In the genomic region with DNA sequence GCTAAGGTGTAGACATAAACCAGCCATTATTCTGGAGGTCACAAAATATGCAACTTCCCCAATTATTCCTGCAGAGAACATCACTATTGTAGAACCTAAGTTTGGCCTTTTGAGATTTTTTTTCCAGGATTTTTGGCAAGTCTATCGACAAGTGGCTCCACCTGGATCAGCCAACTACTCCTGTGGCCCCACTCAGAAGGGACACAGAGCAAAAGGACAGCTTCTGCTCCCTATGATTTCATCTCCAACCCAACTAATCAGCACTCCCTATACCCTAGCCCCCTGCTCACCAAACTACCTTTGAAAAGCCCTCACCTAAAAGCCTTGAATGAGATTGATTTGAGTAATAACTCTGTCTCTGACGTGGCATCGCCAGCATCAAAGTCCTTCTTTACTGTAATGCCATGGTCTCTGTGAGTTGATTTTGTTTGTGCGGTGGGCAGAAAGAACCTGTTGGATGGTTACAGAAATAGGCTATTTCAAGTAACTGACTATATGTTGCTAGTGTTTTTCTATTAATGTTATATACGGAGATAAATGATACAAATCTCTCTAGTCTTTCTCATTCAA, we compare ENCODE assay signal across 24 cellular contexts. TPM values are rescaled to one million over a fixed set of nuclear protein-coding genes. Genes with fewer than 3 reads are reported as not detected.
DNase-seq lines count a peak whose midpoint lies in the region; ATAC-seq, FAIRE-seq and TF ChIP-seq lines count a peak whose summit lies in the region.
"Had no signal": no experiment of that assay in that cellular context is flagged by ENCODE, and none has a peak within 500 bp of the region (broad histone marks: within the 10 kb centered on the region; RNA-seq: fewer than 3 reads in every experiment).

No MANE protein-coding gene starts in this region.

- TF ChIP-seq CTCF in keratinocyte (optimal IDR thresholded peaks at IDR 0.05 in 1 of 3, IDR thresholded peaks at IDR 0.05 in 1 of 3, conservative IDR thresholded peaks at IDR 0.05 in 1 of 3; ENCODE audit: extremely low read depth in 1 of 3, insufficient read depth in 2 of 3, low read length in 3 of 3) (no peak), transverse colon (IDR thresholded peaks at IDR 0.05) (no peak), spleen (IDR thresholded peaks at IDR 0.05 in 8 of 11, conservative IDR thresholded peaks at IDR 0.05 in 3 of 11) (no peak)

- no peak overlapping the region for H3K4me3 ChIP-seq in keratinocyte (ENCODE audit: control insufficient read depth in 2 of 3, extremely low read depth in 1 of 3, insufficient read depth in 2 of 3, low read depth in 1 of 3, low read length in 3 of 3)
- H3K4me3 ChIP-seq in mucosa of rectum (ENCODE audit: low read length in 2 of 2) = no peak overlapping the region
- H3K4me3 ChIP-seq in transverse colon = no peak overlapping the region
- no peak overlapping the region for H3K4me3 ChIP-seq in spleen
- H3K4me3 ChIP-seq: HAP-1, Peyer's patch, SK-N-MC had no signal

- in situ Hi-C loops in transverse colon (cut with MboI; ENCODE audit: low pct_ligation_motif_present in 1 of 4, low pct_unique_long_range_greater_than_20kb in 1 of 4, low sequenced_read_pairs in 3 of 4) = loop anchor here in 3 of 4 donors (25.0 kb wide), 1 partner anchor 556 kb away; a partner anchor contains a TSS

- no peaks in the 10 kb centered on the region for H4K20me1 ChIP-seq in keratinocyte (ENCODE audit: control insufficient read depth, extremely low read depth, insufficient read depth, low read length)

- dilution Hi-C loops in keratinocyte (cut with MboI; ENCODE audit: extremely low pct_ligation_motif_present, low sequenced_read_pairs) = no loop called here

- no peaks in the 10 kb centered on the region for H3K9me1 ChIP-seq in keratinocyte (ENCODE audit: control insufficient read depth, extremely low read depth, insufficient read depth, low read length)

- no peak overlapping the region for H3K27ac ChIP-seq in keratinocyte (ENCODE audit: control insufficient read depth, insufficient read depth, low read length)
- H3K27ac ChIP-seq in mucosa of rectum (ENCODE audit: low read depth in 2 of 2, low read length in 2 of 2) = peak overlapping the region; percentile 35 to 45
- H3K27ac ChIP-seq in transverse colon = peak overlapping the region; percentile 36 to 71 (median 56)
- H3K27ac ChIP-seq in spleen = no peak overlapping the region
- H3K27ac ChIP-seq: SK-N-MC had no signal

- H3K9me3 ChIP-seq in keratinocyte (ENCODE audit: control insufficient read depth, low read depth, low read length) = peaks cover 13% of the 10 kb centered on the region
- H3K9me3 ChIP-seq in mucosa of rectum (ENCODE audit: control insufficient read depth in 2 of 2, low read length in 2 of 2) = peaks cover 14 to 16% of the 10 kb centered on the region in 2 donors
- H3K9me3 ChIP-seq in transverse colon = peaks cover 26 to 31% of the 10 kb centered on the region in 2 donors
- H3K9me3 ChIP-seq in spleen = peaks cover 16 to 63% (median 45%) of the 10 kb centered on the region in 8 donors
- H3K9me3 ChIP-seq: BE2C had no signal

- DNase-seq in OCI-M1 (lab: John Stamatoyannopoulos, UW) (peak; percentile 37), keratinocyte (ENCODE audit: low read depth, low spot score) (no peak), transverse colon (no peak), spleen (no peak), occipital lobe (lab: John Stamatoyannopoulos, UW) (no peak), DMS53 treated with DMSO at 0.1 percent for 48 hours (lab: John Stamatoyannopoulos, UW; ENCODE audit: unreplicated experiment) (no peak)
- DNase-seq: BE2C; Calu3; CD8-positive, alpha-beta memory T cell; GOT3; HFFc6; NCI-H1092; NCI-H1436; NCI-H187; NCI-H2081 treated with DMSO at 0.1 percent for 48 hours; NCI-H2171; NCI-H510A; NCI-H69; SIG-M5 had no signal

- H3K27me3 ChIP-seq in keratinocyte (ENCODE audit: control insufficient read depth, extremely low read depth, insufficient read depth, low read length) (no peaks in the 10 kb centered on the region), mucosa of rectum (ENCODE audit: control insufficient read depth in 2 of 2, insufficient read depth in 2 of 2, low read length in 2 of 2) (no peaks in the 10 kb centered on the region), transverse colon (no peaks in the 10 kb centered on the region), spleen (replicated peaks in 1 of 7) (no peaks in the 10 kb centered on the region)
- H3K27me3 ChIP-seq: BE2C, Peyer's patch had no signal

- H3K4me1 ChIP-seq in keratinocyte (ENCODE audit: control insufficient read depth, extremely low read depth, insufficient read depth, low read length) (no peaks in the 10 kb centered on the region), mucosa of rectum (ENCODE audit: control insufficient read depth in 2 of 2, insufficient read depth in 2 of 2, low read length in 2 of 2) (peaks cover 4 to 16% of the 10 kb centered on the region in 2 donors), transverse colon (peaks cover 0 to 29% (median 11%) of the 10 kb centered on the region in 4 donors), spleen (no peaks in the 10 kb centered on the region)
- H3K4me1 ChIP-seq: BE2C, HAP-1 had no signal

- 80 to 81% methylated on average over 5 of the region's 5 CpGs for WGBS in transverse colon (ENCODE audit: low coverage in 1 of 2), 2 donors
- WGBS in spleen, 5 donors = 94 to 99% (median 97%) methylated on average over 5 of the region's 5 CpGs

- TF ChIP-seq EP300 in transverse colon (IDR thresholded peaks at IDR 0.05; ENCODE audit: low read depth) = no peak

- peak; percentile 20 for FAIRE-seq in keratinocyte (lab: Jason Lieb, UNC)

- no peak overlapping the region for H2AFZ ChIP-seq in keratinocyte (ENCODE audit: control insufficient read depth, low read length)

- intact Hi-C loops in transverse colon (cut with DNase I; ENCODE audit: low total_unique reads) = no loop called here
- intact Hi-C loops in spleen (cut with DNase I; ENCODE audit: low total_unique reads) = no loop called here

- H3K36me3 ChIP-seq in keratinocyte (ENCODE audit: control insufficient read depth in 2 of 2, extremely low read depth in 1 of 2, insufficient read depth in 2 of 2, low read length in 2 of 2) (peaks cover 0 to 5% of the 10 kb centered on the region in 2 experiments), mucosa of rectum (ENCODE audit: control insufficient read depth in 2 of 2, insufficient read depth in 2 of 2, low read length in 2 of 2) (peaks cover 3 to 11% of the 10 kb centered on the region in 2 donors), transverse colon (peaks cover 0 to 24% (median 6%) of the 10 kb centered on the region in 4 donors), spleen (peaks cover 0 to 61% (median 17%) of the 10 kb centered on the region in 6 donors)
- H3K36me3 ChIP-seq: BE2C, HAP-1 had no signal

- no peaks in the 10 kb centered on the region for H3K79me2 ChIP-seq in keratinocyte (ENCODE audit: control insufficient read depth, insufficient read depth, low read length)

- TF ChIP-seq POLR2A in transverse colon (IDR thresholded peaks at IDR 0.05) (no peak), spleen (IDR thresholded peaks at IDR 0.05) (no peak)

- H3K9ac ChIP-seq in keratinocyte (ENCODE audit: control insufficient read depth, extremely low read depth, insufficient read depth, low read length) (no peak overlapping the region), mucosa of rectum (ENCODE audit: low read depth in 1 of 2, low read length in 2 of 2) (peak overlapping the region in 1 of 2 donors; percentile 15)

- ATAC-seq in GM21717 (IDR thresholded peaks at IDR 0.05; ENCODE audit: unreplicated experiment) = no peak

- no peak overlapping the region for H3K4me2 ChIP-seq in keratinocyte (ENCODE audit: control insufficient read depth, extremely low read depth, insufficient read depth, low read depth, low read length)

RNA-seq across cellular contexts. Expression of a gene that starts 13.7 kb away (rescaled TPM):
- 13.3 to 22.3 TPM (median 18.9 TPM) in 3 replicates for polyA plus RNA-seq in keratinocyte
- polyA plus RNA-seq in keratinocyte (2011; ENCODE audit: low read depth) = 11.1 TPM
- polyA plus RNA-seq in keratinocyte (2011; cell fraction: cytosol; rRNA removed) = 10.4 and 17.9 TPM in 2 replicates
- 23.7 and 36.1 TPM in 2 replicates for polyA plus RNA-seq in keratinocyte (2011; cell fraction: nucleus; rRNA removed)
- 11.5 and 14.0 TPM in 2 replicates for polyA plus RNA-seq in keratinocyte (2012; ENCODE audit: low replicate concordance)
- 1.5 to 18.0 TPM (median 12.7 TPM) in 3 replicates for polyA minus RNA-seq in keratinocyte
- polyA minus RNA-seq in keratinocyte (2011; cell fraction: cytosol; rRNA and poly(A)+ RNA removed) = 9.6 TPM
- 15.5 and 25.1 TPM in 2 replicates for polyA minus RNA-seq in keratinocyte (2011; cell fraction: nucleus; rRNA and poly(A)+ RNA removed)
- 10 to 100 TPM; 11.9 to 49.9 (median 27.6) TPM for total RNA-seq in transverse colon
- total RNA-seq in spleen = 10 to 100 TPM in 6 of 7 donors, 1 to 10 TPM in 1; 6.6 to 21.1 (median 12.5) TPM
- polyA plus RNA-seq in spleen = 1 to 10 TPM; 4.2 to 5.1 (median 4.8) TPM
- 19.2 TPM for total RNA-seq in occipital lobe

Comparison
In these comparisons a context has a peak if more than half of its experiments do, and no peak if none do; other contexts are left out.
1. H3K27ac ChIP-seq: peak in mucosa of rectum (2 of 2) and transverse colon (4 of 4); none in keratinocyte (single experiment) and spleen (0 of 8).